ENCODE assay signal across 35 cellular contexts in the genomic region with DNA sequence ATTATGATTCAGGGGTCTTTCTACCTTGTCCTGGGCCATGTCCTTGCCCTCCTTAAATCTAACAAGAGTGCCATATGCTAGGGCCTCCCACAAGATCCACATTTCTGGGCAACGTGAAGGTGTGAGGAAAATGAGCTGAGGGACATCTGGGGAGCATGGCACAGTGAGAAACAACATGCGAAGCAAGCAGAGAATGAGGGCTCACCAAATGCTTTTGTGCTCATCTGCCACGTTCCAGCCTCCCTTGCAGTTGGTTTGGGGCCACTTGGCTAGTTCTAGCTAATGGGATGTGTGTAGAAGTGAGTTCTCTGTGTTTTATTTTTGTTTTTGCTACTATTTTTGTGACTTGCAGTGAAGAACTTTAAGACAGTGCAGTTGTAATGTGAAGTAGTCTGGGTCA. TPM values are rescaled to one million over a fixed set of nuclear protein-coding genes. Genes with fewer than 3 reads are reported as not detected.
"Had no signal": no experiment of that assay in that cellular context is flagged by ENCODE, and none has a peak within 500 bp of the region (broad histone marks: within the 10 kb centered on the region; RNA-seq: fewer than 3 reads in every experiment).

No MANE protein-coding gene starts in this region.

- H3K27ac ChIP-seq: adrenal gland, body of pancreas, brain microvascular endothelial cell, breast epithelium, VCaP had no signal

- H3K4me3 ChIP-seq: adrenal gland, body of pancreas, breast epithelium had no signal

- ATAC-seq: activated CD8-positive, alpha-beta T cell treated with anti-CD3 and anti-CD28 coated beads for 36 hours; activated naive CD4-positive, alpha-beta T cell treated with anti-CD3 and anti-CD28 coated beads, Interleukin-2, amount 50 U/mL, for 72 hours; activated T-cell treated with anti-CD3 and anti-CD28 coated beads, Interleukin-2, amount 50 U/mL, for 4 hours; activated T-cell treated with anti-CD3 and anti-CD28 coated beads, Interleukin-2, amount 50 U/mL, for 72 hours; activated T-helper 17 cell treated with anti-CD3 and anti-CD28 coated beads, Interleukin-2, amount 50 U/mL, for 72 hours; body of pancreas had no signal

- H3K36me3 ChIP-seq: adrenal gland, brain microvascular endothelial cell, breast epithelium had no signal

- DNase-seq: activated B cell treated with CpG ODN at 0.5 μM for 24 hours; activated CD4-positive, alpha-beta memory T cell treated with anti-CD3 and anti-CD28 coated beads for 36 hours; activated CD4-positive, alpha-beta T cell treated with anti-CD3 and anti-CD28 coated beads for 4 hours; activated CD4-positive, alpha-beta T cell treated with anti-CD3 and anti-CD28 coated beads, Interleukin-2, amount 10 ng/mL, durations not matched to agents 24 days and 14 days; activated CD4-positive, alpha-beta T cell treated with anti-CD3 and anti-CD28 coated beads, Interleukin-2, amount 50 U/mL, for 1 hour; activated CD4-positive, alpha-beta T cell treated with anti-CD3 and anti-CD28 coated beads, Interleukin-2, amount 50 U/mL, for 4 hours; activated CD4-positive, CD25-positive, alpha-beta regulatory T cell treated with anti-CD3 and anti-CD28 coated beads, Interleukin-2, amount 50 U/mL, for 72 hours; activated CD8-positive, alpha-beta memory T cell treated with anti-CD3 and anti-CD28 coated beads, Interleukin-2, amount 50 U/mL, for 4 hours; activated CD8-positive, alpha-beta T cell treated with anti-CD3 and anti-CD28 coated beads for 36 hours; activated effector memory CD4-positive, alpha-beta T cell treated with anti-CD3 and anti-CD28 coated beads, Interleukin-2, amount 50 U/mL, for 16 hours; activated gamma-delta T cell treated with Interleukin-2 at 50 U/mL for 16 hours; activated naive CD4-positive, alpha-beta T cell; activated naive CD4-positive, alpha-beta T cell treated with anti-CD3 and anti-CD28 coated beads for 36 hours; activated naive CD4-positive, alpha-beta T cell treated with anti-CD3 and anti-CD28 coated beads, Interleukin-2, amount 50 U/mL, for 16 hours; activated naive CD8-positive, alpha-beta T cell treated with anti-CD3 and anti-CD28 coated beads for 36 hours; activated T-cell treated with anti-CD3 and anti-CD28 coated beads for 4 hours; activated T-cell treated with anti-CD3 and anti-CD28 coated beads, Interleukin-2, amount 50 U/mL, for 1 hour; activated T-cell treated with anti-CD3 and anti-CD28 coated beads, Interleukin-2, amount 50 U/mL, for 4 hours; activated T-cell treated with anti-CD3 and anti-CD28 coated beads, Interleukin-2, amount 50 U/mL, for 72 hours; adrenal gland; amniotic stem cell; aorta; body of pancreas; brain microvascular endothelial cell; central memory CD4-positive, alpha-beta T cell; T-helper 2 cell; T-helper 9 cell had no signal

- H3K4me1 ChIP-seq: adrenal gland, body of pancreas, breast epithelium had no signal

- FAIRE-seq: astrocyte, TTC549 had no signal

- H3K27me3 ChIP-seq: adrenal gland, body of pancreas, brain microvascular endothelial cell had no signal

- H3K9me3 ChIP-seq: adrenal gland, body of pancreas, breast epithelium had no signal

RNA-seq across cellular contexts. Expression of a gene that starts 21.4 kb away (rescaled TPM):
- total RNA-seq: activated B cell treated with CpG ODN at 0.5 μM for 24 hours; activated CD4-positive, alpha-beta memory T cell treated with anti-CD3 and anti-CD28 coated beads for 36 hours; activated CD4-positive, alpha-beta T cell treated with anti-CD3 and anti-CD28 coated beads, Interleukin-2, amount 10 ng/mL, durations not matched to agents 24 days and 14 days; activated CD8-positive, alpha-beta memory T cell treated with anti-CD3 and anti-CD28 coated beads for 36 hours; activated CD8-positive, alpha-beta T cell treated with anti-CD3 and anti-CD28 coated beads for 36 hours; activated naive CD4-positive, alpha-beta T cell treated with anti-CD3 and anti-CD28 coated beads for 36 hours; activated naive CD4-positive, alpha-beta T cell treated with anti-CD3 and anti-CD28 coated beads, Interleukin-2, amount 50 U/mL, for 72 hours; activated naive CD8-positive, alpha-beta T cell treated with anti-CD3 and anti-CD28 coated beads for 36 hours; activated T-cell treated with anti-CD3 and anti-CD28 coated beads, Interleukin-2, amount 50 U/mL, for 72 hours; activated T-helper 1 cell treated with anti-CD3 and anti-CD28 coated beads, Interleukin-12 subunit alpha, Interleukin-12 subunit beta, Interleukin-2, Interleukin-4 antibody, amounts not matched to agents 30 ng/mL and 10 ng/mL and 1 ng/mL, durations not matched to agents 14 hours and 24 hours and 36 hours; activated T-helper 17 cell treated with anti-CD3 and anti-CD28 coated beads, Interleukin-2, amount 50 U/mL, for 72 hours had no signal
